21 cellular contexts compared by ENCODE assay signal in the genomic region with DNA sequence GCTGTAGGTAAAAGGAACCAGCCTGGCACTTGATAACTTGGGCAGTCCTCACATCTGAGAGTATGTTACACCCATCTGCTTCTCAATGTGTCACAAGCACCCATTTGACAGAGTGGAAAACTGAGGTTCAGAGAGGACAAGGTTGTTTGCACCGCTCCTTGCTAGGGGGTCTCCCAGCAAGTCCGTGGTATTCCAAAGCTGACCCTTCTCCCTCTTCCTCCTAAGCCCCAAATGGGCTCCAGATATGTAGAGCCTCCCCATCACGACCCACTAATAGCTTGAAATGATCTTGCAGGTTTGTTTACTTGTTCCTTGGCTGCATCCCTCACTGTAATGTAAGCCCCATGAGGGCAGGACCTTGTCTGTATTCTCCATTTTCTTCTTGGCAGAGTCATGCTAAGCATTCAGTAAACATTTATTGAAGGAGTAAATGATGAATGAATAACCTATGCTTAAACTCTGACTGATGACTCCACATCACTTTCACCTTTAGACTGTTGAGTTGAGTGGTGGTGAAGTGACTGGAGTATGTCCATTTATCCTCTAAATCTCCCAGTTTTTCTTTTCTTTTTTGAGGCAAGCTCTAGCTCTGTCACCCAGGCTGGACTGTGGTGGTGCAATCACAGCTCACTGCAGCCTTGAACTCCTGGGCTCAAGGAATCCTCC. TPM values are rescaled to one million over a fixed set of nuclear protein-coding genes. Genes with fewer than 3 reads are reported as not detected.
DNase-seq lines count a peak whose midpoint lies in the region; ATAC-seq, FAIRE-seq and TF ChIP-seq lines count a peak whose summit lies in the region.
"Had no signal": no experiment of that assay in that cellular context is flagged by ENCODE, and none has a peak within 500 bp of the region (broad histone marks: within the 10 kb centered on the region; RNA-seq: fewer than 3 reads in every experiment).

No MANE protein-coding gene starts in this region.

- H3K27me3 ChIP-seq in Caco-2 (replicated peaks; ENCODE audit: control insufficient read depth, insufficient read depth, low read length): no peaks in the 10 kb centered on the region
- H3K27me3 ChIP-seq in PC-9 (ENCODE audit: insufficient read depth, low read depth): no peaks in the 10 kb centered on the region
- H3K27me3 ChIP-seq in hepatocyte: no peaks in the 10 kb centered on the region
- H3K27me3 ChIP-seq in pancreas: no peaks in the 10 kb centered on the region
- H3K27me3 ChIP-seq: MG63, SJSA1 had no signal

- TF ChIP-seq CTCF in Caco-2 (IDR thresholded peaks at IDR 0.05; ENCODE audit: insufficient read depth in 1 of 2, low read depth in 1 of 2, low read length in 1 of 2, severe bottlenecking in 1 of 2, unreplicated experiment in 1 of 2) (no peak), PC-9 (conservative IDR thresholded peaks at IDR 0.05) (no peak), hepatocyte (IDR thresholded peaks at IDR 0.05; ENCODE audit: poor library complexity) (no peak), pancreas (IDR thresholded peaks at IDR 0.05) (no peak), OCI-LY7 (conservative IDR thresholded peaks at IDR 0.05; ENCODE audit: low read length) (no peak)

- no peaks in the 10 kb centered on the region for H3K9me3 Mint-ChIP-seq in Caco-2 (ENCODE audit: unreplicated experiment)
- no peaks in the 10 kb centered on the region for H3K9me3 Mint-ChIP-seq in activated CD4-positive, alpha-beta T cell treated with anti-CD3 and anti-CD28 coated beads for 36 hours (ENCODE audit: low read depth)

- H3K79me2 ChIP-seq in PC-9 (ENCODE audit: low read depth) (no peaks in the 10 kb centered on the region), hepatocyte (peaks cover 8% of the 10 kb centered on the region), OCI-LY7 (ENCODE audit: insufficient read depth, low read depth, low read length) (no peaks in the 10 kb centered on the region)

- peaks cover 11% of the 10 kb centered on the region; the same call in 1 of the 2 replicates for H3F3A ChIP-seq in PC-9 (ENCODE audit: insufficient read depth, low read depth)

- H4K20me1 ChIP-seq in PC-9 (ENCODE audit: insufficient read depth) (no peaks in the 10 kb centered on the region), hepatocyte (ENCODE audit: insufficient read depth, poor library complexity, severe bottlenecking) (no peaks in the 10 kb centered on the region), OCI-LY7 (ENCODE audit: insufficient read depth, low read length) (no peaks in the 10 kb centered on the region)

- DNase-seq in Caco-2: no peak
- DNase-seq in PC-9: no peak
- DNase-seq in hepatocyte (ENCODE audit: low spot score): no peak
- no peak for DNase-seq in pancreas
- no peak for DNase-seq in OCI-LY7 (ENCODE audit: low spot score)
- no peak for DNase-seq in activated CD4-positive, alpha-beta T cell treated with anti-CD3 and anti-CD28 coated beads for 36 hours
- DNase-seq: CD4-positive, CD25-positive, alpha-beta regulatory T cell; GDM1; KG1; MG63; NCI-H1105; NCI-H187; NCI-H82 had no signal

- H3K27ac ChIP-seq in PC-9: no peak overlapping the region
- peak overlapping the region; percentile 93 for H3K27ac ChIP-seq in hepatocyte
- H3K27ac ChIP-seq in pancreas: peak overlapping the region; percentile 29 to 92 (median 72)
- H3K27ac ChIP-seq in OCI-LY7 (ENCODE audit: low read depth, low read length, poor library complexity, severe bottlenecking): no peak overlapping the region

- CTCF ChIA-PET in Caco-2 (lab: Charles Lee): interaction anchor here (1.0 to 1.5 kb wide), 4 partner anchors 10 to 47 kb away, joined by 3 to 5 read pairs (median 4); a partner anchor contains a TSS
- CTCF ChIA-PET in PC-9 (lab: Charles Lee): no interaction called here
- CTCF ChIA-PET in OCI-LY7 (lab: Charles Lee; ENCODE audit: unreplicated experiment): no interaction called here
- CTCF ChIA-PET in activated CD4-positive, alpha-beta T cell treated with anti-CD3 and anti-CD28 coated beads for 36 hours (lab: Charles Lee): interaction anchor here (0.6 kb wide), 2 partner anchors 68 to 114 kb away, joined by 3 read pairs; no protein-coding TSS in a partner anchor

- no peak overlapping the region for H3K4me3 Mint-ChIP-seq in Caco-2 (ENCODE audit: unreplicated experiment)
- H3K4me3 Mint-ChIP-seq in activated CD4-positive, alpha-beta T cell treated with anti-CD3 and anti-CD28 coated beads for 36 hours: no peak overlapping the region
- H3K4me3 Mint-ChIP-seq: CD4-positive, CD25-positive, alpha-beta regulatory T cell had no signal

- ATAC-seq in pancreas (no peak), HG03354 (IDR thresholded peaks at IDR 0.05; ENCODE audit: poor library complexity, severe bottlenecking, unreplicated experiment) (no peak), GM18861 (IDR thresholded peaks at IDR 0.05; ENCODE audit: unreplicated experiment) (no peak)
- no peak for ATAC-seq in activated CD4-positive, alpha-beta T cell treated with anti-CD3 and anti-CD28 coated beads for 36 hours

- H3K4me2 ChIP-seq in PC-9: peak overlapping the region; percentile 62; the same call in 1 of the 2 replicates
- no peak overlapping the region for H3K4me2 ChIP-seq in hepatocyte
- H3K4me2 ChIP-seq in OCI-LY7 (ENCODE audit: low read length): no peak overlapping the region

- H3K36me3 ChIP-seq in Caco-2 (ENCODE audit: control insufficient read depth, insufficient read depth, low read length): peaks cover 5% of the 10 kb centered on the region
- no peaks in the 10 kb centered on the region for H3K36me3 ChIP-seq in PC-9 (ENCODE audit: low read depth)
- H3K36me3 ChIP-seq in hepatocyte (replicated peaks; ENCODE audit: insufficient read depth, low read depth): no peaks in the 10 kb centered on the region
- no peaks in the 10 kb centered on the region for H3K36me3 ChIP-seq in pancreas
- H3K36me3 ChIP-seq in OCI-LY7 (ENCODE audit: insufficient read depth, low read length): no peaks in the 10 kb centered on the region
- H3K36me3 ChIP-seq: MG63, SJSA1 had no signal

- H3K9me2 ChIP-seq in PC-9 (ENCODE audit: insufficient read depth) (no peaks in the 10 kb centered on the region), hepatocyte (replicated peaks; ENCODE audit: insufficient read depth) (no peaks in the 10 kb centered on the region), OCI-LY7 (ENCODE audit: insufficient read depth, low read length) (no peaks in the 10 kb centered on the region)

- WGBS in hepatocyte (ENCODE audit: low lambda C conversion rate, missing lambda C conversion rate): 94% methylated on average over 3 of the region's 3 CpGs
- WGBS in pancreas, 2 donors: 88 to 91% methylated on average over 3 of the region's 3 CpGs

- H2AFZ ChIP-seq in PC-9 (no peak overlapping the region), hepatocyte (no peak overlapping the region), OCI-LY7 (ENCODE audit: low read length) (no peak overlapping the region)
- H2AFZ ChIP-seq: GM23248 had no signal

- FAIRE-seq in pancreas (lab: Jason Lieb, UNC): no peak
- FAIRE-seq: A204.1, D721Med, GM12892 had no signal

- intact Hi-C loops in Caco-2 (cut with micrococcal nuclease; ENCODE audit: unreplicated experiment): loop anchor here (10.0 kb wide), 1 partner anchor 986 kb away; a partner anchor contains a TSS
- intact Hi-C loops in PC-9 (cut with micrococcal nuclease; ENCODE audit: unreplicated experiment): no loop called here
- intact Hi-C loops in pancreas (cut with DNase I): no loop called here
- intact Hi-C loops in OCI-LY7 (cut with micrococcal nuclease; ENCODE audit: unreplicated experiment): no loop called here
- intact Hi-C loops in activated CD4-positive, alpha-beta T cell treated with anti-CD3 and anti-CD28 coated beads for 36 hours (cut with DNase I, micrococcal nuclease): no loop called here

- H3K4me1 ChIP-seq in Caco-2 (peaks cover 28% of the 10 kb centered on the region), PC-9 (replicated peaks; ENCODE audit: insufficient read depth) (peaks cover 22% of the 10 kb centered on the region), hepatocyte (ENCODE audit: insufficient read depth) (peaks cover 27% of the 10 kb centered on the region), pancreas (peaks cover 36 to 43% (median 40%) of the 10 kb centered on the region in 3 donors), OCI-LY7 (ENCODE audit: insufficient read depth, low read length, poor library complexity, severe bottlenecking) (no peaks in the 10 kb centered on the region)

- peaks cover 31% of the 10 kb centered on the region for H3K4me1 Mint-ChIP-seq in Caco-2 (ENCODE audit: low read depth, unreplicated experiment)
- H3K4me1 Mint-ChIP-seq in activated CD4-positive, alpha-beta T cell treated with anti-CD3 and anti-CD28 coated beads for 36 hours: peaks cover 6% of the 10 kb centered on the region

- BruUV-seq in Caco-2 (replicated peaks; lab: Mats Ljungman, UMichigan): no TSS peak
- BruUV-seq in PC-9 (replicated peaks; lab: Mats Ljungman, UMichigan): no TSS peak
- no TSS peak for BruUV-seq in OCI-LY7 (replicated peaks; lab: Mats Ljungman, UMichigan)

- H3K9me3 ChIP-seq in Caco-2: no peaks in the 10 kb centered on the region
- H3K9me3 ChIP-seq in PC-9 (ENCODE audit: insufficient read depth, low read depth): no peaks in the 10 kb centered on the region
- H3K9me3 ChIP-seq in hepatocyte (ENCODE audit: low read depth): no peaks in the 10 kb centered on the region
- no peaks in the 10 kb centered on the region for H3K9me3 ChIP-seq in pancreas
- no peaks in the 10 kb centered on the region for H3K9me3 ChIP-seq in OCI-LY7 (ENCODE audit: low read length)
- H3K9me3 ChIP-seq: MG63, SJSA1 had no signal

- no peaks in the 10 kb centered on the region for H3K27me3 Mint-ChIP-seq in Caco-2 (ENCODE audit: insufficient read depth, unreplicated experiment)
- peaks cover 7% of the 10 kb centered on the region for H3K27me3 Mint-ChIP-seq in activated CD4-positive, alpha-beta T cell treated with anti-CD3 and anti-CD28 coated beads for 36 hours

- peaks cover 37% of the 10 kb centered on the region for H3K36me3 Mint-ChIP-seq in Caco-2 (ENCODE audit: insufficient read depth, unreplicated experiment)
- no peaks in the 10 kb centered on the region for H3K36me3 Mint-ChIP-seq in activated CD4-positive, alpha-beta T cell treated with anti-CD3 and anti-CD28 coated beads for 36 hours (ENCODE audit: low read depth)
- H3K36me3 Mint-ChIP-seq: CD4-positive, CD25-positive, alpha-beta regulatory T cell had no signal

- POLR2A ChIA-PET in Caco-2 (lab: Charles Lee) (interaction anchor here (0.7 to 2.1 kb wide), 2 partner anchors 27 to 73 kb away, joined by 3 to 5 read pairs; a partner anchor contains a TSS), PC-9 (lab: Charles Lee; ENCODE audit: unreplicated experiment) (no interaction called here), OCI-LY7 (lab: Charles Lee) (no interaction called here)
- POLR2A ChIA-PET in activated CD4-positive, alpha-beta T cell treated with anti-CD3 and anti-CD28 coated beads for 36 hours (lab: Charles Lee): interaction anchor here (0.6 to 0.8 kb wide), 2 partner anchors 139 to 326 kb away, joined by 3 to 4 read pairs; no protein-coding TSS in a partner anchor

- H3K4me3 ChIP-seq in Caco-2 (ENCODE audit: low read depth, low read length): no peak overlapping the region
- H3K4me3 ChIP-seq in PC-9: no peak overlapping the region
- no peak overlapping the region for H3K4me3 ChIP-seq in hepatocyte
- no peak overlapping the region for H3K4me3 ChIP-seq in pancreas
- no peak overlapping the region for H3K4me3 ChIP-seq in OCI-LY7 (ENCODE audit: low read depth, low read length, poor library complexity, severe bottlenecking)
- H3K4me3 ChIP-seq: MG63, SJSA1 had no signal

- peak overlapping the region; percentile 65 for H3K27ac Mint-ChIP-seq in Caco-2 (ENCODE audit: unreplicated experiment)
- no peak overlapping the region for H3K27ac Mint-ChIP-seq in activated CD4-positive, alpha-beta T cell treated with anti-CD3 and anti-CD28 coated beads for 36 hours
- H3K27ac Mint-ChIP-seq: CD4-positive, CD25-positive, alpha-beta regulatory T cell had no signal

RNA-seq across cellular contexts. Expression of a gene that starts 26.3 kb away (rescaled TPM):
- total RNA-seq in Caco-2 (2022) (36.9 TPM in 2 replicates), PC-9 (2021) (not detected in 2 replicates), hepatocyte (5.7 and 8.8 TPM in 2 replicates), pancreas (10 to 100 TPM; 24.9 to 50.5 (median 29.5) TPM), OCI-LY7 (2022) (not detected in 2 replicates)
- polyA plus RNA-seq in hepatocyte (18.2 and 19.6 TPM in 2 replicates), pancreas (10 to 100 TPM; 36.5 to 49.2 TPM)
- total RNA-seq in OCI-LY7 (2014; rRNA removed; shearing (Covaris generic)): not detected in 2 replicates
- total RNA-seq in activated CD4-positive, alpha-beta T cell treated with anti-CD3 and anti-CD28 coated beads for 36 hours: not detected
- total RNA-seq: CD4-positive, CD25-positive, alpha-beta regulatory T cell; GM23248; NCI-H460; SJSA1 had no signal
- polyA plus RNA-seq: CD4-positive, CD25-positive, alpha-beta regulatory T cell; GM23248 had no signal

Comparison
In these comparisons a context has a peak if more than half of its experiments do, and no peak if none do; other contexts are left out.
1. H3K27ac ChIP-seq: peak in hepatocyte (single experiment) and pancreas (4 of 4); none in PC-9 (single experiment) and OCI-LY7 (single experiment).
2. CTCF ChIA-PET loops: an anchor here in Caco-2 (1.0 to 1.5 kb wide) and activated CD4-positive, alpha-beta T cell treated with anti-CD3 and anti-CD28 coated beads for 36 hours (0.6 kb wide); none called in PC-9 and OCI-LY7.
3. POLR2A ChIA-PET loops: an anchor here in Caco-2 (0.7 to 2.1 kb wide) and activated CD4-positive, alpha-beta T cell treated with anti-CD3 and anti-CD28 coated beads for 36 hours (0.6 to 0.8 kb wide); none called in PC-9 and OCI-LY7.